8 cellular contexts compared by ENCODE assay signal in the genomic region with DNA sequence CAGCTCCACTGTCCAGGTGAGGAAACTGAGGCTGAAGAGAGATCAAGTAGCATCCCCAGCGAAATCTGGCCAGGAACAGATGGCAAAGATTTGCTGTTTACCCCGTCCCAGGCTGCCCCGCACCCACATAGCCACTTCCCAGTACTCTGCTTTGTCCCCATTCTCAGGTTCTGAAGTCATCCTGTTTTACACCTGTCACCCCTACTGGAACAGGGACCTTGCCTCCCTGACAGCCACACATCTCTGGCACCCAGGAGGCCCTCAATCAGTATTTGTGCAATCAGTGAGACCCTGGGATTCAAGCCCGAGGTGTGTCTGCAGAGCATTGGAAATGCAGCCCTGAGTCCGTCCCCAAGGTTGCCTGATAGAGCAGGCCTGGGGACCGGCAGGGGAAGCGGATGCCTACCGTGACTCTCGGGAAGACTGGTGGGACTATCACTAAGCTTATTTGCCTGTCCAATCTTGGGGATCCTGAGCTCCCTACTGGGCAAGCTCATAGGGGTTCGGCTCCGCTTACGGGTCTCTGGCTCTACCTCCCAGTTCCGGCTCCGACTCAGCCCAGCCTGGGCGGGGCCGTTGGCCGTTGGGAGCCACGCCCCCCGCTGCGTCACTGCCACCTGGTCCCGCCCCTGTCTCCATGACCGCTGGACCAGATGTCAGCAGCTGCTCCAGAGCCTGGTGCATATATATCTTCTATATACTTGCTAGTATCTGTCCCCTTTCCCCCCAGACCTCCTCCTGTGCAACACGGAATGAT. TPM values are rescaled to one million over a fixed set of nuclear protein-coding genes. Genes with fewer than 3 reads are reported as not detected.
DNase-seq lines count a peak whose midpoint lies in the region; ATAC-seq and TF ChIP-seq lines count a peak whose summit lies in the region.

No MANE protein-coding gene starts in this region.

- H3K27ac Mint-ChIP-seq in natural killer cell: peak overlapping the region; percentile 5 to 45

- peaks cover 0 to 2% of the 10 kb centered on the region in 2 donors for H3K27me3 Mint-ChIP-seq in natural killer cell (ENCODE audit: low read depth in 2 of 2)

- H3K4me1 ChIP-seq in ACC112 (ENCODE audit: control insufficient read depth, insufficient read depth, low read length, unreplicated experiment): peaks cover 21% of the 10 kb centered on the region

- H3K4me3 ChIP-seq in ACC112 (ENCODE audit: low read depth, low read length): peak overlapping the region; percentile 76
- peak overlapping the region; percentile 63 for H3K4me3 ChIP-seq in fibroblast of the aortic adventitia (ENCODE audit: low read depth, low read length)

- no peaks in the 10 kb centered on the region for H3K79me2 ChIP-seq in ACC112 (ENCODE audit: control insufficient read depth, insufficient read depth, low read length, unreplicated experiment)

- peaks cover 28 to 39% of the 10 kb centered on the region in 2 donors for H3K4me1 Mint-ChIP-seq in natural killer cell

- H3K27ac ChIP-seq in ACC112 (ENCODE audit: low read depth, low read length): no peak overlapping the region

- no peaks in the 10 kb centered on the region for H3K9me3 Mint-ChIP-seq in natural killer cell

- TF ChIP-seq CTCF in fibroblast of the aortic adventitia (IDR thresholded peaks at IDR 0.05; ENCODE audit: insufficient read depth, low read length) (no peak), natural killer cell (IDR thresholded peaks at IDR 0.05) (no peak)

- H3K4me3 Mint-ChIP-seq in natural killer cell: peak overlapping the region; percentile 81

- no peak overlapping the region for H2AFZ ChIP-seq in ACC112 (ENCODE audit: low read length, unreplicated experiment)

- peaks cover 3% of the 10 kb centered on the region; the same call in 1 of the 2 replicates for H3K36me3 ChIP-seq in ACC112 (ENCODE audit: insufficient read depth, low read length)

- no peaks in the 10 kb centered on the region for H3K36me3 Mint-ChIP-seq in natural killer cell

- no peaks in the 10 kb centered on the region for H3K27me3 ChIP-seq in ACC112 (ENCODE audit: insufficient read depth, low read length)

- DNase-seq in RKO (ENCODE audit: low spot score): peak; percentile 76
- peak; percentile 63 for DNase-seq in activated T-helper 9 cell treated with anti-CD3 and anti-CD28 coated beads, Interleukin-2, amount 50 U/mL, for 16 hours (ENCODE audit: low read depth)
- DNase-seq in fibroblast of the aortic adventitia (ENCODE audit: low read depth): peak; percentile 60
- peak; percentile 77 for DNase-seq in natural killer cell
- peak; percentile 77 for DNase-seq in stimulated activated naive CD4-positive, alpha-beta T cell treated with Interleukin-2 at 50 U/mL for 16 hours (lab: John Stamatoyannopoulos, UW)

- intact Hi-C loops in natural killer cell (cut with micrococcal nuclease): no loop called here

- ATAC-seq in GM18907 (IDR thresholded peaks at IDR 0.05; ENCODE audit: unreplicated experiment) (peak; percentile 59), HG03280 (IDR thresholded peaks at IDR 0.05; ENCODE audit: unreplicated experiment) (peak; percentile 72), natural killer cell (peak; percentile 73 to 85 (median 79))

RNA-seq across cellular contexts. Expression of gene FANCD2, which starts 17.5 kb away (rescaled TPM):
- total RNA-seq in fibroblast of the aortic adventitia (ENCODE audit: low replicate concordance): 2.2 and 26.8 TPM in 2 replicates
- 10 to 100 TPM in 2 of 3 donors, 1 to 10 TPM in 1; 9.0 to 15.7 (median 14.6) TPM for total RNA-seq in natural killer cell

RNA-seq across cellular contexts. Expression of gene EMC3, which starts 22.1 kb away (rescaled TPM):
- total RNA-seq in fibroblast of the aortic adventitia (ENCODE audit: low replicate concordance) (17.9 and 59.7 TPM in 2 replicates), natural killer cell (10 to 100 TPM; 48.5 to 50.4 (median 49.2) TPM)

RNA-seq across cellular contexts. Expression of gene PRRT3, which starts 56.6 kb away (rescaled TPM):
- total RNA-seq in fibroblast of the aortic adventitia (ENCODE audit: low replicate concordance) (4.2 and 5.5 TPM in 2 replicates), natural killer cell (1 to 10 TPM; 2.2 to 5.1 (median 4.8) TPM)
